In genomic region chr4:108953941-108954340, GRCh38 we compare ENCODE assay signal across 21 cellular contexts.
DNase-seq lines count a peak whose midpoint lies in the region; ATAC-seq, FAIRE-seq and TF ChIP-seq lines count a peak whose summit lies in the region.
"Had no signal": no experiment of that assay in that cellular context is flagged by ENCODE, and none has a peak within 500 bp of the region (broad histone marks: within the 10 kb centered on the region; RNA-seq: fewer than 3 reads in every experiment).

No MANE protein-coding gene starts in this region.

- intact Hi-C loops in kidney (cut with DNase I) = no loop called here
- intact Hi-C loops in tibial artery (cut with DNase I; ENCODE audit: low total_unique reads) = no loop called here

- H3K4me3 ChIP-seq in kidney (ENCODE audit: low read length in 2 of 2) = no peak overlapping the region
- no peak overlapping the region for H3K4me3 ChIP-seq in tibial artery
- H3K4me3 ChIP-seq: BLaER1, HAP-1 had no signal

- H3K27ac ChIP-seq in kidney (ENCODE audit: low read depth in 2 of 2, low read length in 2 of 2) (no peak overlapping the region), tibial artery (no peak overlapping the region)
- H3K27ac ChIP-seq: 22Rv1, BLaER1, HL-60 had no signal

- DNase-seq in HT-29 (ENCODE audit: low spot score) (peak; percentile 45), kidney (no peak), amygdala (lab: John Stamatoyannopoulos, UW) (no peak), tibial artery (no peak)
- DNase-seq: CD4-positive, alpha-beta memory T cell; COR-L47; DMS 273 treated with DMSO at 0.1 percent for 48 hours; DMS53; DND-41; EL had no signal

- H3K9me3 ChIP-seq in kidney (ENCODE audit: control insufficient read depth in 1 of 2, low read length in 2 of 2) (no peaks in the 10 kb centered on the region), tibial artery (no peaks in the 10 kb centered on the region)
- H3K9me3 ChIP-seq: BLaER1, HAP-1 had no signal

- H3K36me3 ChIP-seq in kidney (ENCODE audit: control insufficient read depth in 1 of 2, insufficient read depth in 2 of 2, low read length in 2 of 2) (no peaks in the 10 kb centered on the region), tibial artery (no peaks in the 10 kb centered on the region)
- H3K36me3 ChIP-seq: BLaER1, HAP-1 had no signal

- no peak for TF ChIP-seq CTCF in kidney (IDR thresholded peaks at IDR 0.05; ENCODE audit: borderline replicate concordance, extremely low read depth, insufficient read depth)
- no peak for TF ChIP-seq CTCF in tibial artery (IDR thresholded peaks at IDR 0.05)

- H3K9ac ChIP-seq in kidney (ENCODE audit: low read length in 2 of 2) = no peak overlapping the region
- H3K9ac ChIP-seq: BLaER1 had no signal

- no peak for ATAC-seq in HG02981 (IDR thresholded peaks at IDR 0.05; ENCODE audit: unreplicated experiment)
- ATAC-seq: HepG2 had no signal

- H3K27me3 ChIP-seq in tibial artery = no peaks in the 10 kb centered on the region
- H3K27me3 ChIP-seq: BLaER1 had no signal

- H3K4me1 ChIP-seq in kidney (ENCODE audit: control insufficient read depth in 1 of 2, insufficient read depth in 1 of 2, low read depth in 1 of 2, low read length in 2 of 2) (no peaks in the 10 kb centered on the region), tibial artery (no peaks in the 10 kb centered on the region)
- H3K4me1 ChIP-seq: BLaER1 had no signal

- FAIRE-seq in A204.1 (lab: Jason Lieb, UNC) (peak; percentile 67), colon (lab: Jason Lieb, UNC) (peak; percentile 10), kidney (lab: Jason Lieb, UNC) (peak; percentile 85)
- FAIRE-seq: GM12891, GM19239, HepG2, HTR-8/SVneo had no signal
